Comparison of ENCODE assay signal across 10 cellular contexts in the genomic region with DNA sequence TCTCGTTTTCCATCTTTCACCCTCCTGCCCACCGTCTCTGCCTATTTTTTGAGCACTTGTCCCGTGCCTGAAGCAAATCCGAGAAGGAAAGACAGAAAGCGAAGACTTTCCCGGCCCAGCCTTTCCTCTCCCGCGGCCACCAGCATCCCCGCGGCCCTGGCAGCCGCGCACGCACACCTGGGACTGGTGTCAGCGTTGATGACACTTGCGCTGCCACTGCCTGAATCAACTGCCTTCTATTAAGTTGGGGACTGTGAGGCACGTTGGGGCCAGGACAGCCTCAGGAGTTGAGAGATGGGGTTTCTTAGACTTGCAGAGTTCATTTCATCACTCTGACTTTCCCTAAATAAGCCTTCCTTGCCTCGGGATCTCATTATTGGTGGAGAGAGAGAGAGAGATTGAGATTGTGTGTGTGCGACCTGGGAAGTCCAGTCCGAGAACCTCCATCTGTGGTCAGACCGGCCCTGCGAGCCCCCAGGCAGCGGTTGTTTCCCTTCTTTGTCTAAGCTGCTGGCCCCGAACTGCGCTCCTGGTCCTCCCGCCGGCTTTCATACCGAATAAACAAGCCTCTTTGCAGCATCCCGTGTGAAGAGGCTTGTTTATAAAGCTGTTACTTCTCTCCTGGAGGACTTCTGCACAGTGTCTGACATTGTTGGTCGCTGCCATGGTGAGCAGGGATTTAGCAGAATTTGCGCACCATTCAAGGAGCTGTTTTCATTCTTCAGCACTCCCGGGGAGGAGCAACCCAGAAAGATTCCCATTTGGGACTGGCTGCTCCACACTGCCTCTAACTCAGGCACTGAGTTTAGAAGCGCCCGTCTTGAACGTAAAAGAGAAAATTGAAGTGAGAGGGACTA. TPM values are rescaled to one million over a fixed set of nuclear protein-coding genes. Genes with fewer than 3 reads are reported as not detected.
DNase-seq lines count a peak whose midpoint lies in the region; ATAC-seq and TF ChIP-seq lines count a peak whose summit lies in the region.
"Had no signal": no experiment of that assay in that cellular context is flagged by ENCODE, and none has a peak within 500 bp of the region (broad histone marks: within the 10 kb centered on the region; RNA-seq: fewer than 3 reads in every experiment).

No MANE protein-coding gene starts in this region.

- no peaks in the 10 kb centered on the region for H4K20me1 ChIP-seq in IMR-90 (ENCODE audit: insufficient read depth, low read length)

- no TSS peak for BruUV-seq in IMR-90 (replicated peaks; lab: Mats Ljungman, UMichigan)

- H3K18ac ChIP-seq in IMR-90 (ENCODE audit: low read depth, low read length), result no peak overlapping the region

- TF ChIP-seq RAD21 in IMR-90 (IDR thresholded peaks at IDR 0.05; ENCODE audit: low read length), result no peak

- H3K27ac ChIP-seq in IMR-90 (ENCODE audit: insufficient read depth, low read length) (no peak overlapping the region), esophagus muscularis mucosa (replicated peaks in 1 of 4) (peak overlapping the region; percentile 88 to 92 (median 91)), muscle layer of duodenum (ENCODE audit: low read length) (peak overlapping the region; percentile 58)

- no peak overlapping the region for H4K8ac ChIP-seq in IMR-90 (ENCODE audit: low read depth in 2 of 2, low read length in 2 of 2)

- H2BK20ac ChIP-seq in IMR-90 (ENCODE audit: low read depth, low read length), result no peak overlapping the region

- TF ChIP-seq EP300 in esophagus muscularis mucosa (IDR thresholded peaks at IDR 0.05), result no peak

- no peak overlapping the region for H3K14ac ChIP-seq in IMR-90 (replicated peaks; ENCODE audit: low read depth, low read length)

- H3K27me3 ChIP-seq in IMR-90 (ENCODE audit: control insufficient read depth, insufficient read depth, low read length), result peaks cover 36% of the 10 kb centered on the region
- peaks cover 0 to 7% (median 0%) of the 10 kb centered on the region in 4 donors for H3K27me3 ChIP-seq in esophagus muscularis mucosa
- H3K27me3 ChIP-seq in muscle layer of duodenum (ENCODE audit: low read depth, low read length), result peaks cover 23% of the 10 kb centered on the region

- no peak overlapping the region; the same call in 1 of the 2 replicates for H3K4me2 ChIP-seq in IMR-90 (ENCODE audit: low read depth, low read length)

- H3K4ac ChIP-seq in IMR-90 (ENCODE audit: low read depth, low read length), result no peak overlapping the region

- H2BK120ac ChIP-seq in IMR-90 (ENCODE audit: low read depth, low read length), result no peak overlapping the region

- H3K23ac ChIP-seq in IMR-90 (ENCODE audit: low read depth, low read length), result no peak overlapping the region

- H2BK15ac ChIP-seq in IMR-90 (ENCODE audit: low read depth, low read length), result no peak overlapping the region

- dilution Hi-C loops in IMR-90 (cut with HindIII; ENCODE audit: low sequenced_read_pairs, unreplicated experiment), result no loop called here

- intact Hi-C loops in IMR-90 (cut with micrococcal nuclease), result no loop called here
- intact Hi-C loops in esophagus muscularis mucosa (cut with DNase I), result no loop called here

- no peak overlapping the region for H4K5ac ChIP-seq in IMR-90 (ENCODE audit: low read depth, low read length)

- in situ Hi-C loops in IMR-90 (cut with MboI; ENCODE audit: low sequenced_read_pairs), result no loop called here

- H3K36me3 ChIP-seq in IMR-90 (ENCODE audit: control insufficient read depth, insufficient read depth, low read length) (no peaks in the 10 kb centered on the region), esophagus muscularis mucosa (no peaks in the 10 kb centered on the region), muscle layer of duodenum (ENCODE audit: control insufficient read depth in 1 of 2, insufficient read depth in 2 of 2, low read length in 2 of 2) (no peaks in the 10 kb centered on the region)

- H3K9ac ChIP-seq in IMR-90 (ENCODE audit: low read depth, low read length), result no peak overlapping the region

- CTCF ChIA-PET in IMR-90 (lab: Yijun Ruan, JAX), result interaction anchor here (1.5 kb wide), 1 partner anchor 36 kb away, joined by 4 read pairs; no protein-coding TSS in a partner anchor

- DNase-seq in A172 (ENCODE audit: low spot score) (peak; percentile 4), IMR-90 (no peak), esophagus muscularis mucosa (ENCODE audit: extremely low spot score) (no peak), NCI-H1436 treated with DMSO at 0.1 percent for 48 hours (lab: John Stamatoyannopoulos, UW) (no peak)
- DNase-seq: activated CD4-positive, CD25-positive, alpha-beta regulatory T cell; CD4-positive, alpha-beta T cell had no signal

- TF ChIP-seq CTCF in IMR-90 (conservative IDR thresholded peaks at IDR 0.05; ENCODE audit: low read depth, low read length) (no peak), esophagus muscularis mucosa (IDR thresholded peaks at IDR 0.05) (no peak)

- H2AK9ac ChIP-seq in IMR-90 (replicated peaks; ENCODE audit: low read depth, low read length, poor library complexity), result no peak overlapping the region

- POLR2A ChIA-PET in IMR-90 (lab: Charles Lee; ENCODE audit: unreplicated experiment), result no interaction called here

- TF ChIP-seq POLR2A in IMR-90 (IDR thresholded peaks at IDR 0.05; ENCODE audit: low read depth, low read length) (no peak), esophagus muscularis mucosa (IDR thresholded peaks at IDR 0.05; ENCODE audit: low read depth) (no peak)

- no peaks in the 10 kb centered on the region for H3K9me1 ChIP-seq in IMR-90 (ENCODE audit: insufficient read depth, low read length)

- H2AK5ac ChIP-seq in IMR-90 (ENCODE audit: low read depth, low read length), result no peak overlapping the region

- no peak overlapping the region for H2BK5ac ChIP-seq in IMR-90 (ENCODE audit: low read depth, low read length, poor library complexity, severe bottlenecking)

- H3K4me1 ChIP-seq in IMR-90 (ENCODE audit: control insufficient read depth, insufficient read depth, low read length), result no peaks in the 10 kb centered on the region
- peaks cover 5 to 66% (median 56%) of the 10 kb centered on the region in 4 donors for H3K4me1 ChIP-seq in esophagus muscularis mucosa
- H3K4me1 ChIP-seq in muscle layer of duodenum (ENCODE audit: control insufficient read depth in 1 of 2, insufficient read depth in 2 of 2, low read length in 2 of 2), result peaks cover 0 to 22% of the 10 kb centered on the region in 2 donors

- H3K79me1 ChIP-seq in IMR-90 (ENCODE audit: low read depth in 1 of 2, low read length in 2 of 2), result no peaks in the 10 kb centered on the region

- peak overlapping the region; percentile 28 for H2AFZ ChIP-seq in IMR-90 (replicated peaks; ENCODE audit: low read length, poor library complexity)

- H3K9me3 ChIP-seq in IMR-90 (ENCODE audit: control insufficient read depth, insufficient read depth, low read length) (peaks cover 2% of the 10 kb centered on the region; the same call in 1 of the 2 replicates), esophagus muscularis mucosa (no peaks in the 10 kb centered on the region), muscle layer of duodenum (ENCODE audit: control insufficient read depth in 1 of 2, low read length in 2 of 2) (no peaks in the 10 kb centered on the region)

- H3K56ac ChIP-seq in IMR-90 (ENCODE audit: extremely low read depth, insufficient read depth, low read length), result no peak overlapping the region

- ATAC-seq in IMR-90 (ENCODE audit: low read depth), result no peak
- no peak for ATAC-seq in HG03175 (IDR thresholded peaks at IDR 0.05; ENCODE audit: unreplicated experiment)
- no peak for ATAC-seq in HG02973 (IDR thresholded peaks at IDR 0.05; ENCODE audit: unreplicated experiment)
- ATAC-seq in GM21576 (IDR thresholded peaks at IDR 0.05; ENCODE audit: unreplicated experiment), result no peak

- WGBS in IMR-90 (ENCODE audit: extremely low coverage in 2 of 2, insufficient read length in 1 of 2), 2 experiments, result 0% methylated on average over 5 of the region's 34 CpGs; no CpG with 5 or more reads in 1 of the 2 experiments
- WGBS in esophagus muscularis mucosa, result 2% methylated on average over 30 of the region's 34 CpGs

- H3K4me3 ChIP-seq in IMR-90 (ENCODE audit: insufficient read depth, low read depth, low read length) (no peak overlapping the region), esophagus muscularis mucosa (peak overlapping the region; percentile 67 to 78 (median 73)), muscle layer of duodenum (ENCODE audit: low read depth in 1 of 2, low read length in 2 of 2) (peak overlapping the region; percentile 61 to 74)

- H4K91ac ChIP-seq in IMR-90 (ENCODE audit: insufficient read depth, low read depth, low read length), result no peak overlapping the region

TF ChIP-seq in IMR-90, 13 proteins besides CTCF, POLR2A, EP300 and RAD21 (continues in another document):
- TF ChIP-seq MXI1 (IDR thresholded peaks at IDR 0.05; ENCODE audit: borderline replicate concordance, low read depth, low read length) (no peak), NFE2L2 (IDR thresholded peaks at IDR 0.05; ENCODE audit: low read depth, low read length) (no peak), MAFK (IDR thresholded peaks at IDR 0.05; ENCODE audit: low read depth, low read length) (no peak), CEBPB (IDR thresholded peaks at IDR 0.05; ENCODE audit: low read depth, low read length) (no peak), FOS (IDR thresholded peaks at IDR 0.05; ENCODE audit: low read depth, low read length) (no peak), RFX5 (IDR thresholded peaks at IDR 0.05; ENCODE audit: low read depth, low read length) (no peak), CHD1 (IDR thresholded peaks at IDR 0.05; ENCODE audit: low read depth, low read length) (no peak), BHLHE40 (IDR thresholded peaks at IDR 0.05; ENCODE audit: low read depth, low read length) (no peak), RCOR1 (IDR thresholded peaks at IDR 0.05; ENCODE audit: insufficient replicate concordance, low read length) (no peak), SMC3 (IDR thresholded peaks at IDR 0.05; ENCODE audit: low read depth, low read length) (no peak)
- TF ChIP-seq, protein P1, sequence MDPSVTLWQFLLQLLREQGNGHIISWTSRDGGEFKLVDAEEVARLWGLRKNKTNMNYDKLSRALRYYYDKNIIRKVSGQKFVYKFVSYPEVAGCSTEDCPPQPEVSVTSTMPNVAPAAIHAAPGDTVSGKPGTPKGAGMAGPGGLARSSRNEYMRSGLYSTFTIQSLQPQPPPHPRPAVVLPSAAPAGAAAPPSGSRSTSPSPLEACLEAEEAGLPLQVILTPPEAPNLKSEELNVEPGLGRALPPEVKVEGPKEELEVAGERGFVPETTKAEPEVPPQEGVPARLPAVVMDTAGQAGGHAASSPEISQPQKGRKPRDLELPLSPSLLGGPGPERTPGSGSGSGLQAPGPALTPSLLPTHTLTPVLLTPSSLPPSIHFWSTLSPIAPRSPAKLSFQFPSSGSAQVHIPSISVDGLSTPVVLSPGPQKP (IDR thresholded peaks at IDR 0.05; ENCODE audit: borderline replicate concordance, low read depth, low read length), result no peak

RNA-seq across cellular contexts. Expression of a gene that starts 1.5 kb away (rescaled TPM):
- not detected in 2 replicates for total RNA-seq in A172 (2014; rRNA removed; shearing (Covaris generic))
- total RNA-seq in IMR-90 (2012; rRNA removed) (not detected in 2 replicates), esophagus muscularis mucosa (10 to 100 TPM; 43.9 to 75.2 (median 50.6) TPM)
- polyA plus RNA-seq in IMR-90 (2012; rRNA removed), result not detected in 2 replicates
- polyA plus RNA-seq in IMR-90 (2012; cell fraction: cytosol; rRNA removed), result not detected in 2 replicates
- polyA plus RNA-seq in IMR-90 (2012; cell fraction: nucleus; rRNA removed; ENCODE audit: low replicate concordance), result not detected in 2 replicates
- total RNA-seq: CD4-positive, alpha-beta T cell had no signal

Comparison
In these comparisons a context has a peak if more than half of its experiments do, and no peak if none do; other contexts are left out.
1. RNA of a gene that starts 1.5 kb away (total RNA-seq): 43.9 to 75.2 TPM in esophagus muscularis mucosa; not detected in A172 and not detected in IMR-90; every median in the first group is over 10 times any median in the second.